Comparison of ENCODE assay signal across 24 cellular contexts in the genomic region with DNA sequence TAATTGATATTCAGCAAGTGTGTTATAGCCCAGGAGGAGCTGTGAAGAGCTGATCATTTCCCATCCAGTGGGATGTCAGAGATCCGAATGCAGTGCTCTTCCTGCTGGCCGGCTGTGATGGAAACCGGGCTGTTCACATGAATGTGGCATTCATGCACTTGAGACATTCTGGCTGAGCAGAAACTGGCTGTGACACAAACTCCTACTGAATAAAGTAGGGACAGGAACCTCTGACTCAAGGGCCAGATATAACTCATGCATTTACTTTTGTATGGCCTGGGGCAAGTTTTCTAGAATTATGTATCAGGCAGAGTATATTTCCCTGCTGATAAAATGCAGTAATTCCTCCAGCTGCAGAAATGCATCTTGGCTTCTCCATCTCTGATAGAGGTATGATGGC.
DNase-seq lines count a peak whose midpoint lies in the region; ATAC-seq, FAIRE-seq and TF ChIP-seq lines count a peak whose summit lies in the region.
"Had no signal": no experiment of that assay in that cellular context is flagged by ENCODE, and none has a peak within 500 bp of the region (broad histone marks: within the 10 kb centered on the region; RNA-seq: fewer than 3 reads in every experiment).

No MANE protein-coding gene starts in this region.

- H3F3A ChIP-seq in GM23248 (ENCODE audit: insufficient read depth), result no peaks in the 10 kb centered on the region

- no peaks in the 10 kb centered on the region for H3K4me1 ChIP-seq in GM23248 (ENCODE audit: insufficient read depth)
- H3K4me1 ChIP-seq: A549, BE2C had no signal

- in situ Hi-C loops in GM23248 (cut with MboI), result no loop called here

- 65% methylated on average over 3 of the region's 3 CpGs for WGBS in GM23248 (ENCODE audit: low coverage in 1 of 2, low lambda C conversion rate in 2 of 2, missing lambda C conversion rate in 2 of 2), 2 experiments

- no peak overlapping the region for H2AFZ ChIP-seq in GM23248

- H3K9ac ChIP-seq in GM23248, result no peak overlapping the region
- H3K9ac ChIP-seq: BLaER1 treated with 17β-estradiol and CSF1 and Interleukin-3, amounts not matched to agents 10 nM and 100 nM had no signal

- DNase-seq in COLO829 (ENCODE audit: low spot score), result peak; percentile 52
- DNase-seq in GM23248, result peak; percentile 4
- peak; percentile 38 for DNase-seq in bronchial epithelial cell (ENCODE audit: low read depth)
- peak; percentile 9 for DNase-seq in medulla oblongata (ENCODE audit: extremely low spot score)
- DNase-seq in NCI-H1930 (lab: John Stamatoyannopoulos, UW), result no peak
- no peak for DNase-seq in NCI-H345 (lab: John Stamatoyannopoulos, UW)
- DNase-seq: 8988T; ACHN; AML-193; BE2C; Calu3; CD4-positive, alpha-beta T cell; CD8-positive, alpha-beta memory T cell; COR-L47; DMS53; DMS79 treated with DMSO at 0.1 percent for 48 hours; H7; HCEC 1CT had no signal

- no peak overlapping the region for H3K4me3 ChIP-seq in GM23248
- no peak overlapping the region for H3K4me3 ChIP-seq in bronchial epithelial cell (ENCODE audit: low read depth, low read length)
- H3K4me3 ChIP-seq: A549; BLaER1 treated with 17β-estradiol and CSF1 and Interleukin-3, amounts not matched to agents 10 nM and 100 nM had no signal

- FAIRE-seq in bronchial epithelial cell (lab: Jason Lieb, UNC), result no peak
- FAIRE-seq: A549, G401.6, GM12892, H1 had no signal

- H3K9me3 ChIP-seq in GM23248 (ENCODE audit: low read depth), result no peaks in the 10 kb centered on the region
- H3K9me3 ChIP-seq: A549; BE2C; BLaER1 treated with 17β-estradiol and CSF1 and Interleukin-3, amounts not matched to agents 10 nM and 100 nM had no signal

- no peak overlapping the region for H3K4me2 ChIP-seq in GM23248 (ENCODE audit: unreplicated experiment)
- H3K4me2 ChIP-seq: A549 had no signal

- H3K79me2 ChIP-seq in GM23248 (ENCODE audit: insufficient read depth), result no peaks in the 10 kb centered on the region

- no peak for ATAC-seq in HG03039 (IDR thresholded peaks at IDR 0.05; ENCODE audit: unreplicated experiment)
- ATAC-seq: A549 had no signal

- H3K27me3 ChIP-seq in GM23248 (replicated peaks; ENCODE audit: insufficient read depth) (no peaks in the 10 kb centered on the region), bronchial epithelial cell (ENCODE audit: control insufficient read depth, insufficient read depth, low read length) (no peaks in the 10 kb centered on the region)
- H3K27me3 ChIP-seq: BE2C; BLaER1 treated with 17β-estradiol and CSF1 and Interleukin-3, amounts not matched to agents 10 nM and 100 nM had no signal

- H3K9me2 ChIP-seq in GM23248 (ENCODE audit: insufficient read depth), result no peaks in the 10 kb centered on the region

- no peak for TF ChIP-seq CTCF in bronchial epithelial cell (IDR thresholded peaks at IDR 0.05; ENCODE audit: insufficient read depth, low read length, severe bottlenecking)

- H4K20me1 ChIP-seq in GM23248 (ENCODE audit: insufficient read depth), result no peaks in the 10 kb centered on the region
- H4K20me1 ChIP-seq: BLaER1 treated with 17β-estradiol and CSF1 and Interleukin-3, amounts not matched to agents 10 nM and 100 nM had no signal

- H3K27ac ChIP-seq in GM23248, result no peak overlapping the region
- H3K27ac ChIP-seq: A549; BLaER1 treated with 17β-estradiol and CSF1 and Interleukin-3, amounts not matched to agents 10 nM and 100 nM had no signal

- no peaks in the 10 kb centered on the region for H3K36me3 ChIP-seq in GM23248 (ENCODE audit: low read depth)
- no peaks in the 10 kb centered on the region for H3K36me3 ChIP-seq in bronchial epithelial cell (ENCODE audit: control insufficient read depth, insufficient read depth, low read length)
- H3K36me3 ChIP-seq: BE2C had no signal

Comparison
In these comparisons a context has a peak if more than half of its experiments do, and no peak if none do; other contexts are left out.
1. DNase-seq: peak in COLO829 (single experiment), GM23248 (single experiment), bronchial epithelial cell (single experiment) and medulla oblongata (single experiment); none in NCI-H1930 (0 of 2) and NCI-H345 (single experiment).